Comparison of ENCODE assay signal across 8 cellular contexts in the genomic region with DNA sequence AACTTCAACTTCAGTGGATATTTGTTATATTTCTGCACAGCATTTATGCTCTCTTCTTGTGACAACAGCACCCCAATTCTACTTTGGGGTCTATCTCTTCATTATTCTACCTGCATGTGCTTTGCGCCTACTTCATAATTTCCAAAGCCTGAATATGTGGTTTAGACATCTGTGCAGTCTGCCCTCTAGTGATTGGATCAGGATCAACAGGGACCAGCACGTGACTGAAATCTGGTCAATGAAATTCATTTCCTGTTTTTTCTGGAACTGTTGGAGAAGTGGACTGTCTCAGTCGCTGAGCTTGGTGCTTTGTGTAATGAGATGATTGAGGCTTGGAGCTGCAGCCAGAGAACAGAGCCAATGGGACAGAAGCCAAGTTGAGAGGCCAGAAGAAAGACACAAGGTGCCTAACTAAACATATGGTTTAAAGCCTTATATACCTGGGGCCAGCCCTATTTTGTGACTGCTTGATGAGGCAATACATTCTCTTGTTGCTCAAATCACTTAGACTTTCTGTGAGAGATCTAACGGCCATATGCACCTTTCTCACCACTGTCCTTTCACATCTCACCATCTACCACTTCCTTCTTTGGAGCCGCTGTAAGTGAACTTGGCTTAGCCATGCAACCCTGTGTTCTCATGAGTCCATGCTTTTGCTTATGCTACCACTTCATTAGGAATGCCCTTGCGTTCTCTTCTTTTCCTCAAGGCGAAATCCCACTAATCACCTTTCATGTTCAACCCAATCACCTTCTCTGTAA.
DNase-seq lines count a peak whose midpoint lies in the region; ATAC-seq and TF ChIP-seq lines count a peak whose summit lies in the region.

No MANE protein-coding gene starts in this region.

- POLR2A ChIA-PET in RWPE1 (lab: Yijun Ruan, JAX; ENCODE audit: low non-redundant PET), result no interaction called here

- H3K27ac ChIP-seq in RWPE1, result no peak overlapping the region

- CTCF ChIA-PET in RWPE1 (lab: Yijun Ruan, JAX), result interaction anchor here (0.7 to 1.2 kb wide), 2 partner anchors 164 to 414 kb away, joined by 3 to 5 read pairs; no protein-coding TSS in a partner anchor

- peak; percentile 5 for DNase-seq in NCI-H146 (lab: John Stamatoyannopoulos, UW)
- no peak for DNase-seq in NCI-H146 treated with DMSO at 0.1 percent for 48 hours (lab: John Stamatoyannopoulos, UW; ENCODE audit: unreplicated experiment)
- DNase-seq in RWPE1 (ENCODE audit: low spot score), result peak; percentile 28
- DNase-seq in iPS-NIHi7 (ENCODE audit: extremely low spot score), result peak; percentile 52
- no peak for DNase-seq in GM10266 (ENCODE audit: extremely low spot score)

- ATAC-seq in HG02852 (IDR thresholded peaks at IDR 0.05; ENCODE audit: unreplicated experiment) (peak; percentile 54), HG03095 (IDR thresholded peaks at IDR 0.05; ENCODE audit: unreplicated experiment) (no peak), HG03139 (IDR thresholded peaks at IDR 0.05; ENCODE audit: unreplicated experiment) (no peak)

- TF ChIP-seq CTCF in RWPE1 (conservative IDR thresholded peaks at IDR 0.05; ENCODE audit: low read depth), result no peak; the same call in 1 of the 2 replicates
- TF ChIP-seq CTCF in GM10266 (IDR thresholded peaks at IDR 0.05; ENCODE audit: control insufficient read depth, insufficient read depth, low read depth, missing control alignments), result no peak

Comparison
In these comparisons a context has a peak if more than half of its experiments do, and no peak if none do; other contexts are left out.
1. DNase-seq: peak in NCI-H146 (single experiment), RWPE1 (single experiment) and iPS-NIHi7 (single experiment); none in NCI-H146 treated with DMSO at 0.1 percent for 48 hours (single experiment) and GM10266 (single experiment).